ENCODE assay signal across 8 cellular contexts in genomic region chr16:72241930-72242329, GRCh38.
A peak's percentile ranks its signal among the peaks of the same experiment; 100 is the strongest.
DNase-seq lines count a peak whose midpoint lies in the region; ATAC-seq, FAIRE-seq and TF ChIP-seq lines count a peak whose summit lies in the region.

No MANE protein-coding gene starts in this region.

- RAD21 ChIA-PET in GM12878 (lab: Charles Lee; ENCODE audit: unreplicated experiment): no interaction called here

- WGBS in GM12878 (ENCODE audit: insufficient coverage, insufficient replicate concordance, low lambda C conversion rate, missing lambda C conversion rate): 33% methylated on average over 7 of the region's 7 CpGs
- 35 to 36% methylated on average over 7 of the region's 7 CpGs for WGBS in thyroid gland, 2 donors

- peak; percentile 62 for DNase-seq in AG08395 (ENCODE audit: low spot score)
- DNase-seq in NCI-H2029 treated with DMSO at 0.1 percent for 48 hours (lab: John Stamatoyannopoulos, UW): peak; percentile 12
- no peak for DNase-seq in GM12878 (ENCODE audit: low read depth, low spot score)
- no peak for DNase-seq in kidney
- peak; percentile 3 to 8 for DNase-seq in thyroid gland
- DNase-seq in activated T-cell treated with anti-CD3 and anti-CD28 coated beads, Interleukin-2, amount 50 U/mL, for 48 hours: no peak

- in situ Hi-C loops in GM12878 (cut with MboI): no loop called here

- TF ChIP-seq EP300 in GM12878 (IDR thresholded peaks at IDR 0.05; ENCODE audit: borderline replicate concordance in 1 of 2, control insufficient read depth in 1 of 2, low read depth in 2 of 2, low read length in 2 of 2): no peak

- H3K27ac ChIP-seq in GM12878 (ENCODE audit: control insufficient read depth, insufficient read depth) (no peak overlapping the region), kidney (ENCODE audit: low read depth in 2 of 2, low read length in 2 of 2) (no peak overlapping the region), thyroid gland (no peak overlapping the region)

- intact Hi-C loops in GM12878 (cut with micrococcal nuclease; ENCODE audit: unreplicated experiment): loop anchor here (1.0 to 10.0 kb wide), 2 partner anchors 117 to 225 kb away; no protein-coding TSS in a partner anchor
- intact Hi-C loops in kidney (cut with DNase I): no loop called here
- intact Hi-C loops in thyroid gland (cut with DNase I): no loop called here

- H3K4me3 ChIP-seq in GM12878: no peak overlapping the region
- H3K4me3 ChIP-seq in kidney (ENCODE audit: low read length in 2 of 2): peak overlapping the region; percentile 6 to 36
- no peak overlapping the region for H3K4me3 ChIP-seq in thyroid gland (replicated peaks in 1 of 3)

- no peak overlapping the region for H3K4me2 ChIP-seq in GM12878 (ENCODE audit: control insufficient read depth, insufficient read depth)

- no TSS peak for BruUV-seq in GM12878 (replicated peaks; lab: Mats Ljungman, UMichigan)

- peaks cover 7% of the 10 kb centered on the region for H3K4me1 ChIP-seq in GM12878 (ENCODE audit: control insufficient read depth, insufficient read depth, low read length)
- H3K4me1 ChIP-seq in kidney (ENCODE audit: control insufficient read depth in 1 of 2, insufficient read depth in 1 of 2, low read depth in 1 of 2, low read length in 2 of 2): no peaks in the 10 kb centered on the region
- no peaks in the 10 kb centered on the region for H3K4me1 ChIP-seq in thyroid gland

- no peaks in the 10 kb centered on the region for H3K79me2 ChIP-seq in GM12878 (ENCODE audit: control insufficient read depth, insufficient read depth, low read length)

- TF ChIP-seq RAD21 in GM12878 (IDR thresholded peaks at IDR 0.05; ENCODE audit: insufficient read depth, low read depth, low read length): peak; percentile 57

- TF ChIP-seq POLR2A in GM12878 (IDR thresholded peaks at IDR 0.05; ENCODE audit: low read depth, low read length) (no peak), thyroid gland (IDR thresholded peaks at IDR 0.05) (no peak)

- TF ChIP-seq CTCF in GM12878 (IDR thresholded peaks at IDR 0.05 in 2 of 3, conservative IDR thresholded peaks at IDR 0.05 in 1 of 3; ENCODE audit: control insufficient read depth in 2 of 3, extremely low read depth in 1 of 3, insufficient read depth in 1 of 3, low read depth in 3 of 3, low read length in 3 of 3) (peak; percentile 36 to 54 (median 41); a peak in 5 of 6 replicates), kidney (IDR thresholded peaks at IDR 0.05; ENCODE audit: borderline replicate concordance, extremely low read depth, insufficient read depth) (peak; percentile 69), thyroid gland (IDR thresholded peaks at IDR 0.05) (peak in 4 of 6 experiments; percentile 20 to 50 (median 32))

- POLR2A ChIA-PET in GM12878 (lab: Charles Lee): no interaction called here

- H3K9ac ChIP-seq in GM12878 (ENCODE audit: control insufficient read depth, insufficient read depth, low read length) (no peak overlapping the region), kidney (ENCODE audit: low read length in 2 of 2) (no peak overlapping the region)

- H3K27me3 ChIP-seq in GM12878 (replicated peaks in 1 of 2; ENCODE audit: control insufficient read depth in 2 of 2, insufficient read depth in 2 of 2, low read length in 1 of 2): no peaks in the 10 kb centered on the region
- no peaks in the 10 kb centered on the region for H3K27me3 ChIP-seq in thyroid gland

- SMC1A ChIA-PET in GM12878 (lab: Charles Lee; ENCODE audit: uncharacterized antibody, unreplicated experiment): no interaction called here

- ATAC-seq in GM18498 (IDR thresholded peaks at IDR 0.05; ENCODE audit: unreplicated experiment) (peak; percentile 69), GM12878 (peak; percentile 65), HG02763 (IDR thresholded peaks at IDR 0.05; ENCODE audit: unreplicated experiment) (no peak)

- CTCF ChIA-PET in GM12878 (lab: Yijun Ruan, JAX): no interaction called here

- H3K9me3 ChIP-seq in GM12878 (replicated peaks; ENCODE audit: control insufficient read depth, insufficient read depth, low read length) (no peaks in the 10 kb centered on the region), kidney (ENCODE audit: control insufficient read depth in 1 of 2, low read length in 2 of 2) (no peaks in the 10 kb centered on the region), thyroid gland (no peaks in the 10 kb centered on the region)

- FAIRE-seq in GM12878 (lab: Jason Lieb, UNC) (no peak), kidney (lab: Jason Lieb, UNC) (no peak)

- no peak overlapping the region for H2AFZ ChIP-seq in GM12878 (ENCODE audit: control insufficient read depth, low read depth, low read length)

- no peaks in the 10 kb centered on the region for H4K20me1 ChIP-seq in GM12878 (ENCODE audit: control insufficient read depth, insufficient read depth)

- H3K36me3 ChIP-seq in GM12878 (ENCODE audit: control insufficient read depth in 2 of 2, insufficient read depth in 2 of 2, low read length in 1 of 2): no peaks in the 10 kb centered on the region
- H3K36me3 ChIP-seq in kidney (ENCODE audit: control insufficient read depth in 1 of 2, insufficient read depth in 2 of 2, low read length in 2 of 2): no peaks in the 10 kb centered on the region
- H3K36me3 ChIP-seq in thyroid gland: no peaks in the 10 kb centered on the region

TF ChIP-seq in GM12878, 131 proteins besides CTCF, POLR2A, EP300 and RAD21:
- TF ChIP-seq SMC3 (IDR thresholded peaks at IDR 0.05; ENCODE audit: borderline replicate concordance, low read length) (peak; percentile 16; the same call in 1 of the 2 replicates), LARP7 (IDR thresholded peaks at IDR 0.05) (no peak), YY1 (IDR thresholded peaks at IDR 0.05; ENCODE audit: low read depth, low read length) (peak; percentile 23; the same call in 1 of the 2 replicates), TBL1XR1 (IDR thresholded peaks at IDR 0.05; ENCODE audit: low read depth, low read length) (no peak)
TF ChIP-seq in GM12878: peak in this region for 2.

Comparison
In these comparisons a context has a peak if more than half of its experiments do, and no peak if none do; other contexts are left out.
1. DNase-seq: peak in AG08395 (single experiment), NCI-H2029 treated with DMSO at 0.1 percent for 48 hours (single experiment) and thyroid gland (2 of 2); none in GM12878 (single experiment), kidney (single experiment) and activated T-cell treated with anti-CD3 and anti-CD28 coated beads, Interleukin-2, amount 50 U/mL, for 48 hours (0 of 2).
2. H3K4me3 ChIP-seq: peak in kidney (2 of 2); none in GM12878 (single experiment) and thyroid gland (0 of 3).
3. Peak in every context shown above with its lines, with median percentiles within 50 percentile points of each other: CTCF ChIP-seq.